In the genomic region with DNA sequence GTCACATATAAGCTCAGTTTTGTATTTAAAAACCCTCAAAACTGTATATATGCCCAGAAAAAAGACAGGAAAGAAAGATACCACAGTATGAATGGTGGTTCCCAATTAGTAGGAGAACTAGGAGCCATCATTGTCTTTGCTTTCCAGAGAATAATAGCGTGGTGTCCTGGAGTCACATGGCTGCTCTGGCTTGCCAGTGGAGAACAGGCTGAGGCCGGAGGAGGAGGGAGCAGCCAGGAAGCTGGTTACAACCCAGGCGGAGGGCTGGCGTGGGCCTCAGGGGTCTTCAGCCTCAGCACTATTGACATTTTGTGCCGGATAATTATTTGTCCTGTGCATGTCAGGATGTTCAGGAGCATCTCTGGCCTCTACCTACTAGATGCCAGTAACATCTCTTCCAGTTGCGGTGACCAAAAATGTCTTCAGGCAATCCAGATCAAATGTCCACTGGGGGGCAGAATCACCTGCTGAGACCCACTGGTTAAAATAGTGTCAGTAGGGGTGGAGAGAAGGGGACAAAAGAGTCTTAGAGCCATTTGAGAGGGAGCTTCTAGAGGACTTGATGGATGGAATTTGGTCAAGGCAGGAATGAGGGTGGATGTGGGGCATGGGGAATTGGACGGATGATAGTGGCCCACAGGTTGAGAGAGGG, we compare ENCODE assay signal across 12 cellular contexts.
DNase-seq lines count a peak whose midpoint lies in the region; ATAC-seq, FAIRE-seq and TF ChIP-seq lines count a peak whose summit lies in the region.
"Had no signal": no experiment of that assay in that cellular context is flagged by ENCODE, and none has a peak within 500 bp of the region (broad histone marks: within the 10 kb centered on the region; RNA-seq: fewer than 3 reads in every experiment).

No MANE protein-coding gene starts in this region.

- intact Hi-C loops in PC-9 (cut with micrococcal nuclease; ENCODE audit: unreplicated experiment), result no loop called here

- H3K27ac ChIP-seq in GM23248 (peak overlapping the region; percentile 86), PC-9 (no peak overlapping the region), hepatocyte (peak overlapping the region; percentile 64), smooth muscle cell (ENCODE audit: low read depth) (peak overlapping the region; percentile 94)
- H3K27ac ChIP-seq: parathyroid adenoma had no signal

- CTCF ChIA-PET in PC-9 (lab: Charles Lee), result interaction anchor here (0.5 to 1.2 kb wide), 5 partner anchors 10 to 108 kb away, joined by 3 to 5 read pairs (median 4); no protein-coding TSS in a partner anchor

- H3K9me2 ChIP-seq in GM23248 (ENCODE audit: insufficient read depth) (no peaks in the 10 kb centered on the region), PC-9 (ENCODE audit: insufficient read depth) (no peaks in the 10 kb centered on the region), hepatocyte (replicated peaks; ENCODE audit: insufficient read depth) (no peaks in the 10 kb centered on the region)

- peaks cover 72% of the 10 kb centered on the region for H3F3A ChIP-seq in GM23248 (ENCODE audit: insufficient read depth)
- H3F3A ChIP-seq in PC-9 (ENCODE audit: insufficient read depth, low read depth), result peaks cover 2% of the 10 kb centered on the region; the same call in 1 of the 2 replicates
- peaks cover 21% of the 10 kb centered on the region for H3F3A ChIP-seq in smooth muscle cell (ENCODE audit: low read depth)

- peaks cover 60% of the 10 kb centered on the region for H3K79me2 ChIP-seq in GM23248 (ENCODE audit: insufficient read depth)
- H3K79me2 ChIP-seq in PC-9 (ENCODE audit: low read depth), result peaks cover 92% of the 10 kb centered on the region
- peaks cover 52% of the 10 kb centered on the region for H3K79me2 ChIP-seq in hepatocyte
- H3K79me2 ChIP-seq in smooth muscle cell (ENCODE audit: low read depth), result peaks cover 3% of the 10 kb centered on the region

- POLR2A ChIA-PET in PC-9 (lab: Charles Lee; ENCODE audit: unreplicated experiment), result no interaction called here

- in situ Hi-C loops in GM23248 (cut with MboI), result no loop called here

- H3K9ac ChIP-seq in GM23248 (peak overlapping the region; percentile 78), smooth muscle cell (ENCODE audit: low read depth) (peak overlapping the region; percentile 63)
- H3K9ac ChIP-seq: parathyroid adenoma had no signal

- H3K4me2 ChIP-seq in GM23248 (ENCODE audit: unreplicated experiment), result peak overlapping the region; percentile 36
- no peak overlapping the region for H3K4me2 ChIP-seq in PC-9
- no peak overlapping the region for H3K4me2 ChIP-seq in hepatocyte
- H3K4me2 ChIP-seq in smooth muscle cell, result no peak overlapping the region

- DNase-seq in GM23248, result no peak
- no peak for DNase-seq in PC-9
- DNase-seq in hepatocyte (ENCODE audit: low spot score), result no peak
- DNase-seq in smooth muscle cell (lab: John Stamatoyannopoulos, UW; ENCODE audit: unreplicated experiment), result no peak
- DNase-seq in cerebellar cortex (ENCODE audit: low spot score), result no peak
- no peak for DNase-seq in frontal cortex (ENCODE audit: low spot score in 2 of 2)
- DNase-seq: activated T-cell treated with anti-CD3 and anti-CD28 coated beads for 4 hours; NCI-H1092; stimulated activated naive CD8-positive, alpha-beta T cell treated with anti-CD3 and anti-CD28 coated beads, Interleukin-15, Interleukin-2, amounts not matched to agents 100 U/mL and 50 U/mL, for 24 hours had no signal

- H3K9me3 ChIP-seq in GM23248 (ENCODE audit: low read depth) (no peaks in the 10 kb centered on the region), PC-9 (ENCODE audit: insufficient read depth, low read depth) (no peaks in the 10 kb centered on the region), hepatocyte (ENCODE audit: low read depth) (no peaks in the 10 kb centered on the region), smooth muscle cell (replicated peaks; ENCODE audit: low read depth) (no peaks in the 10 kb centered on the region)

- H2AFZ ChIP-seq in GM23248 (no peak overlapping the region), PC-9 (no peak overlapping the region), hepatocyte (no peak overlapping the region), smooth muscle cell (ENCODE audit: low read depth) (no peak overlapping the region)
- H2AFZ ChIP-seq: parathyroid adenoma had no signal

- no TSS peak for BruUV-seq in PC-9 (replicated peaks; lab: Mats Ljungman, UMichigan)

- H3K27me3 ChIP-seq in GM23248 (replicated peaks; ENCODE audit: insufficient read depth) (no peaks in the 10 kb centered on the region), PC-9 (ENCODE audit: insufficient read depth, low read depth) (no peaks in the 10 kb centered on the region), hepatocyte (no peaks in the 10 kb centered on the region), smooth muscle cell (ENCODE audit: low read depth) (no peaks in the 10 kb centered on the region)

- WGBS in GM23248 (ENCODE audit: low coverage in 1 of 2, low lambda C conversion rate in 2 of 2, missing lambda C conversion rate in 2 of 2), 2 experiments, result 60 to 69% methylated on average over 7 of the region's 7 CpGs
- 93% methylated on average over 7 of the region's 7 CpGs for WGBS in hepatocyte (ENCODE audit: low lambda C conversion rate, missing lambda C conversion rate)
- WGBS in smooth muscle cell (ENCODE audit: low lambda C conversion rate), result 92% methylated on average over 7 of the region's 7 CpGs

- H4K20me1 ChIP-seq in GM23248 (ENCODE audit: insufficient read depth), result no peaks in the 10 kb centered on the region
- peaks cover 77% of the 10 kb centered on the region for H4K20me1 ChIP-seq in PC-9 (ENCODE audit: insufficient read depth)
- H4K20me1 ChIP-seq in hepatocyte (ENCODE audit: insufficient read depth, poor library complexity, severe bottlenecking), result peaks cover 21% of the 10 kb centered on the region
- H4K20me1 ChIP-seq in smooth muscle cell (ENCODE audit: low read depth), result peaks cover 40% of the 10 kb centered on the region

- H3K4me1 ChIP-seq in GM23248 (ENCODE audit: insufficient read depth) (peaks cover 71% of the 10 kb centered on the region), PC-9 (replicated peaks; ENCODE audit: insufficient read depth) (no peaks in the 10 kb centered on the region), hepatocyte (ENCODE audit: insufficient read depth) (peaks cover 19% of the 10 kb centered on the region), smooth muscle cell (ENCODE audit: low read depth) (peaks cover 31% of the 10 kb centered on the region)

- ATAC-seq in GM18858 (IDR thresholded peaks at IDR 0.05; ENCODE audit: unreplicated experiment) (no peak), GM21447 (IDR thresholded peaks at IDR 0.05; ENCODE audit: unreplicated experiment) (no peak)

- no peak for FAIRE-seq in frontal cortex (lab: Jason Lieb, UNC)

- no peak overlapping the region for H3K4me3 ChIP-seq in GM23248
- H3K4me3 ChIP-seq in PC-9, result no peak overlapping the region
- no peak overlapping the region for H3K4me3 ChIP-seq in hepatocyte
- no peak overlapping the region for H3K4me3 ChIP-seq in smooth muscle cell

- TF ChIP-seq CTCF in PC-9 (conservative IDR thresholded peaks at IDR 0.05) (peak; percentile 37; the same call in 1 of the 2 replicates), hepatocyte (IDR thresholded peaks at IDR 0.05; ENCODE audit: poor library complexity) (peak; percentile 9), smooth muscle cell (IDR thresholded peaks at IDR 0.05; ENCODE audit: borderline replicate concordance, insufficient read depth, poor library complexity, severe bottlenecking) (peak; percentile 7)

- H3K36me3 ChIP-seq in GM23248 (ENCODE audit: low read depth) (no peaks in the 10 kb centered on the region), PC-9 (ENCODE audit: low read depth) (no peaks in the 10 kb centered on the region), hepatocyte (replicated peaks; ENCODE audit: insufficient read depth, low read depth) (no peaks in the 10 kb centered on the region), smooth muscle cell (ENCODE audit: low read depth) (no peaks in the 10 kb centered on the region)
